ENCODE assay signal across 1 cellular context in genomic region chr4:168707205-168707604, GRCh38.
TF ChIP-seq lines count a peak whose summit lies in the region.

No MANE protein-coding gene starts in this region.

TF ChIP-seq in H1, 55 proteins besides CTCF, POLR2A, EP300 and RAD21:
- no peak for TF ChIP-seq RBBP5 (IDR thresholded peaks at IDR 0.05; ENCODE audit: borderline replicate concordance, low read depth, low read length)
